ENCODE assay signal across 14 cellular contexts in genomic region chr10:80429521-80429966, GRCh38. TPM values are rescaled to one million over a fixed set of nuclear protein-coding genes. Genes with fewer than 3 reads are reported as not detected.
DNase-seq lines count a peak whose midpoint lies in the region; ATAC-seq, FAIRE-seq and TF ChIP-seq lines count a peak whose summit lies in the region.
"Had no signal": no experiment of that assay in that cellular context is flagged by ENCODE, and none has a peak within 500 bp of the region (broad histone marks: within the 10 kb centered on the region; RNA-seq: fewer than 3 reads in every experiment).

No MANE protein-coding gene starts in this region.

- ATAC-seq in A549: peak; percentile 99
- ATAC-seq in lung (ENCODE audit: insufficient read depth, low FRiP score): peak; percentile 90
- ATAC-seq in HG03039 (IDR thresholded peaks at IDR 0.05; ENCODE audit: unreplicated experiment): no peak
- ATAC-seq in HG03280 (IDR thresholded peaks at IDR 0.05; ENCODE audit: unreplicated experiment): no peak

- no peak overlapping the region for H3K27ac Mint-ChIP-seq in osteocyte (ENCODE audit: unreplicated experiment)
- H3K27ac Mint-ChIP-seq: immature natural killer cell had no signal

- WGBS in A549 (ENCODE audit: missing lambda C conversion rate): 9% methylated on average over 7 of the region's 9 CpGs
- 62 to 63% methylated on average over 9 of the region's 9 CpGs for WGBS in lung, 2 donors

- no peak for TF ChIP-seq EP300 in A549 (IDR thresholded peaks at IDR 0.05)

- peaks cover 33% of the 10 kb centered on the region for H3K36me3 Mint-ChIP-seq in osteocyte (ENCODE audit: unreplicated experiment)

- TF ChIP-seq CTCF in A549 (IDR thresholded peaks at IDR 0.05) (no peak), lung (IDR thresholded peaks at IDR 0.05; ENCODE audit: control extremely low read depth, extremely low read depth) (no peak), osteocyte (IDR thresholded peaks at IDR 0.05) (no peak)

- peak; percentile 86 for FAIRE-seq in A549 (lab: Jason Lieb, UNC)

- H3K9me3 ChIP-seq in A549 (no peaks in the 10 kb centered on the region), lung (ENCODE audit: control insufficient read depth in 2 of 2, insufficient read depth in 1 of 2, low read length in 1 of 2) (no peaks in the 10 kb centered on the region)
- H3K9me3 ChIP-seq: BLaER1 treated with 17β-estradiol and CSF1 and Interleukin-3, amounts not matched to agents 10 nM and 100 nM; esophagus muscularis mucosa had no signal

- H3K27ac ChIP-seq in A549 (peak overlapping the region; percentile 83 to 89), lung (ENCODE audit: low read depth in 1 of 2, low read length in 1 of 2) (peak overlapping the region in 1 of 2 donors; percentile 9)
- H3K27ac ChIP-seq: esophagus muscularis mucosa had no signal

- DNase-seq in A549 (ENCODE audit: low read depth in 1 of 2, low spot score in 1 of 2) (peak; percentile 87 to 95), HK-2 (ENCODE audit: unreplicated experiment) (peak; percentile 70), astrocyte of the hippocampus (ENCODE audit: low read depth, low spot score) (peak; percentile 69), lung (ENCODE audit: low spot score) (peak; percentile 77), osteocyte (ENCODE audit: extremely low spot score, unreplicated experiment) (no peak), DMS79 (lab: John Stamatoyannopoulos, UW) (no peak)
- DNase-seq: immature natural killer cell; NK-92 treated with Interleukin-12 subunit alpha and Interleukin-12 subunit beta, amount 100 ng/mL, for 24 hours; T-helper 9 cell had no signal

- H3K4me3 ChIP-seq in A549 (no peak overlapping the region), lung (no peak overlapping the region)
- H3K4me3 ChIP-seq: BLaER1 treated with 17β-estradiol and CSF1 and Interleukin-3, amounts not matched to agents 10 nM and 100 nM; esophagus muscularis mucosa had no signal

- no peak for TF ChIP-seq POLR2A in A549 (IDR thresholded peaks at IDR 0.05; ENCODE audit: low read length)

- H3K4me1 ChIP-seq in A549 (peaks cover 32% of the 10 kb centered on the region), lung (ENCODE audit: control insufficient read depth in 2 of 2, insufficient read depth in 2 of 2, low read length in 2 of 2) (peaks cover 0 to 3% of the 10 kb centered on the region in 2 donors)
- H3K4me1 ChIP-seq: esophagus muscularis mucosa had no signal

- no peaks in the 10 kb centered on the region for H3K9me3 Mint-ChIP-seq in osteocyte (ENCODE audit: unreplicated experiment)
- H3K9me3 Mint-ChIP-seq: brain, immature natural killer cell had no signal

- no peak for TF ChIP-seq RAD21 in A549 (conservative IDR thresholded peaks at IDR 0.05 in 1 of 2, IDR thresholded peaks at IDR 0.05 in 1 of 2)

- H3K4me1 Mint-ChIP-seq in osteocyte (ENCODE audit: unreplicated experiment): peaks cover 2% of the 10 kb centered on the region
- H3K4me1 Mint-ChIP-seq: brain, immature natural killer cell had no signal

- CTCF ChIA-PET in A549 (lab: Yijun Ruan, JAX): interaction anchor here (0.7 to 8.6 kb wide), 7 partner anchors 11 to 111 kb away, joined by 3 to 107 read pairs (median 4); partner anchors contain the start of gene PRXL2A

- no peaks in the 10 kb centered on the region for H3K27me3 ChIP-seq in lung (ENCODE audit: control insufficient read depth, insufficient read depth)
- H3K27me3 ChIP-seq: BLaER1 treated with 17β-estradiol and CSF1 and Interleukin-3, amounts not matched to agents 10 nM and 100 nM; esophagus muscularis mucosa had no signal

- peaks cover 7 to 10% of the 10 kb centered on the region in 2 donors for H3K36me3 ChIP-seq in lung (ENCODE audit: control insufficient read depth in 2 of 2, insufficient read depth in 2 of 2, low read length in 2 of 2)

- no peaks in the 10 kb centered on the region for H3K27me3 Mint-ChIP-seq in osteocyte (ENCODE audit: unreplicated experiment)
- H3K27me3 Mint-ChIP-seq: brain had no signal

- POLR2A ChIA-PET in A549 (lab: Yijun Ruan, JAX): interaction anchor here (1.4 kb wide), 1 partner anchor 21 kb away, joined by 7 read pairs; the partner anchor contains the start of gene PRXL2A

- peak overlapping the region; percentile 76 for H3K4me2 ChIP-seq in A549

- no peak overlapping the region for H3K4me3 Mint-ChIP-seq in osteocyte (ENCODE audit: unreplicated experiment)
- H3K4me3 Mint-ChIP-seq: brain, immature natural killer cell had no signal

TF ChIP-seq in A549, 52 proteins besides CTCF, POLR2A, EP300 and RAD21 (continues in another document):
- TF ChIP-seq CEBPB (IDR thresholded peaks at IDR 0.05) (no peak), TP53 (CRISPR knock-in tag; IDR thresholded peaks at IDR 0.05) (no peak), BHLHE40 (IDR thresholded peaks at IDR 0.05; ENCODE audit: low read depth, low read length) (no peak), NFE2L2 (conservative IDR thresholded peaks at IDR 0.05; ENCODE audit: low read length) (no peak), ELK1 (IDR thresholded peaks at IDR 0.05; ENCODE audit: low read depth, low read length) (no peak), FOSL2 (IDR thresholded peaks at IDR 0.05) (peak; percentile 68), FOSL2 (CRISPR knock-in tag; IDR thresholded peaks at IDR 0.05) (peak; percentile 96), EHF (CRISPR knock-in tag; IDR thresholded peaks at IDR 0.05) (no peak), JUNB (IDR thresholded peaks at IDR 0.05) (peak; percentile 49), NPAS2 (CRISPR knock-in tag; IDR thresholded peaks at IDR 0.05; ENCODE audit: borderline replicate concordance) (no peak), CHD2 (IDR thresholded peaks at IDR 0.05; ENCODE audit: low read length, partially characterized antibody) (no peak), ZNF302 (CRISPR knock-in tag; IDR thresholded peaks at IDR 0.05) (no peak), TFCP2L1 (CRISPR knock-in tag; IDR thresholded peaks at IDR 0.05) (no peak), BCL3 (IDR thresholded peaks at IDR 0.05) (no peak), EHMT2 (IDR thresholded peaks at IDR 0.05; ENCODE audit: low read depth) (no peak), PHF8 (IDR thresholded peaks at IDR 0.05; ENCODE audit: borderline replicate concordance, low read depth) (no peak), SREBF2 (IDR thresholded peaks at IDR 0.05) (no peak), JUN (IDR thresholded peaks at IDR 0.05) (no peak), CBX2 (IDR thresholded peaks at IDR 0.05; ENCODE audit: borderline replicate concordance, low read depth) (no peak), HES2 (IDR thresholded peaks at IDR 0.05) (no peak), CBX8 (IDR thresholded peaks at IDR 0.05) (no peak), ZC3H11A (IDR thresholded peaks at IDR 0.05) (no peak), CHD4 (IDR thresholded peaks at IDR 0.05; ENCODE audit: borderline replicate concordance) (no peak), SMC3 (IDR thresholded peaks at IDR 0.05) (no peak)
- TF ChIP-seq, protein P1, sequence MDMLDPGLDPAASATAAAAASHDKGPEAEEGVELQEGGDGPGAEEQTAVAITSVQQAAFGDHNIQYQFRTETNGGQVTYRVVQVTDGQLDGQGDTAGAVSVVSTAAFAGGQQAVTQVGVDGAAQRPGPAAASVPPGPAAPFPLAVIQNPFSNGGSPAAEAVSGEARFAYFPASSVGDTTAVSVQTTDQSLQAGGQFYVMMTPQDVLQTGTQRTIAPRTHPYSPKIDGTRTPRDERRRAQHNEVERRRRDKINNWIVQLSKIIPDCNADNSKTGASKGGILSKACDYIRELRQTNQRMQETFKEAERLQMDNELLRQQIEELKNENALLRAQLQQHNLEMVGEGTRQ (IDR thresholded peaks at IDR 0.05): no peak

RNA-seq across cellular contexts. Expression of gene PRXL2A, which starts 21.2 kb away (rescaled TPM):
- polyA plus RNA-seq in A549 (2011; rRNA removed): 47.6 and 59.3 TPM in 2 replicates
- polyA plus RNA-seq in A549 (2012; cell fraction: cytosol; rRNA removed): 18.2 and 20.7 TPM in 2 replicates
- polyA plus RNA-seq in A549 (2012; cell fraction: nucleus; rRNA removed): 4.5 and 5.5 TPM in 2 replicates
- polyA plus RNA-seq in A549 (2017; fragmentation: RNase III; extraction: RNeasy Plus Mini Kit Qiagen cat#74134 plus additional on column Dnase treatment): 40.6 to 55.0 TPM (median 47.7 TPM) in 3 replicates
- polyA minus RNA-seq in A549 (2011; rRNA and poly(A)+ RNA removed): 8.9 and 9.1 TPM in 2 replicates
- 10 to 100 TPM; 42.8 to 59.5 TPM for total RNA-seq in lung
- polyA plus RNA-seq in lung: 10 to 100 TPM; 18.2 to 31.2 TPM
- 56.8 and 59.2 TPM in 2 replicates for total RNA-seq in osteocyte

RNA-seq across cellular contexts. Expression of gene TSPAN14, which starts 24.6 kb away (rescaled TPM):
- 87.0 and 97.1 TPM in 2 replicates for polyA plus RNA-seq in A549 (2011; rRNA removed)
- 119 and 152 TPM in 2 replicates for polyA plus RNA-seq in A549 (2012; cell fraction: cytosol; rRNA removed)
- polyA plus RNA-seq in A549 (2012; cell fraction: nucleus; rRNA removed): 147 and 164 TPM in 2 replicates
- polyA plus RNA-seq in A549 (2017; fragmentation: RNase III; extraction: RNeasy Plus Mini Kit Qiagen cat#74134 plus additional on column Dnase treatment): 101 to 124 TPM (median 121 TPM) in 3 replicates
- polyA minus RNA-seq in A549 (2011; rRNA and poly(A)+ RNA removed): 68.4 and 91.9 TPM in 2 replicates
- 100 to 1,000 TPM in 1 of 2 donors, 10 to 100 TPM in 1; 67.3 to 164 TPM for total RNA-seq in lung
- 100 to 1,000 TPM in 1 of 2 donors, 10 to 100 TPM in 1; 40.9 to 187 TPM for polyA plus RNA-seq in lung
- total RNA-seq in osteocyte: 50.7 and 51.4 TPM in 2 replicates

Comparison
In these comparisons a context has a peak if more than half of its experiments do, and no peak if none do; other contexts are left out.
1. ATAC-seq: peak in A549 (2 of 2) and lung (single experiment); none in HG03039 (single experiment) and HG03280 (single experiment).
2. DNase-seq: peak in A549 (2 of 2), HK-2 (single experiment), astrocyte of the hippocampus (single experiment) and lung (single experiment); none in osteocyte (single experiment) and DMS79 (single experiment).